ENCODE assay signal across 12 cellular contexts in the genomic region with DNA sequence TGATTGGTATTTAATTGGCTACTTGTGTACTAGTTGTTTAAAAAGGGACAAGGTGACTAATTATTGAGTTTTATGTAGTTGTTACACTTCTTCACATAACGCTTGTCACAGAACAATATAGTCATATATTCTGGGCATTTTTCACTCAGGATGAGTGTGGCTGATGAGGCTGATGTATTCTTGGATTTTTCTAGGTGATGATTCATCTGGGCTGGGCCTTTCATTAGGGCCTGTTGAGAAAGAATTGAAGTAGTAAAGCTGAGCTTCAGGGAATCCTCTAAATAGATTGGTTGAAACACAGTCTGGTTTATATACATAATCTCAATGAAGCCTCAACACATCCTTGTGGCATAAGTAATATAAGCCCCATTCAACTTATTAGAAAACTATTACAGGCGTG.
"Had no signal": no experiment of that assay in that cellular context is flagged by ENCODE, and none has a peak within 500 bp of the region (broad histone marks: within the 10 kb centered on the region; RNA-seq: fewer than 3 reads in every experiment).

No MANE protein-coding gene starts in this region.

- H2AFZ ChIP-seq: parathyroid adenoma had no signal

- H3K27me3 ChIP-seq: transverse colon had no signal

- H3K4me1 ChIP-seq: parathyroid adenoma, transverse colon had no signal

- H3K9ac ChIP-seq: parathyroid adenoma had no signal

- H3K36me3 ChIP-seq: transverse colon, WERI-Rb-1 had no signal

- H3K79me2 ChIP-seq: parathyroid adenoma had no signal

- H3K4me3 ChIP-seq: dorsolateral prefrontal cortex, lung, transverse colon had no signal

- ATAC-seq: stimulated activated naive B cell treated with anti-CD40 and anti-IgM and Interleukin-4, amounts not matched to agents 10 μg/mL and 1 μg/mL and 100 μg/mL, for 72 hours; T-helper 17 cell had no signal

- DNase-seq: activated CD4-positive, alpha-beta T cell treated with anti-CD3 and anti-CD28 coated beads for 48 hours; activated naive CD4-positive, alpha-beta T cell treated with anti-CD3 and anti-CD28 coated beads for 36 hours; dorsolateral prefrontal cortex; endodermal cell; naive B cell; retina; stimulated activated naive B cell treated with anti-CD40 and anti-IgM and Interleukin-4, amounts not matched to agents 10 μg/mL and 1 μg/mL and 100 μg/mL, for 72 hours; T-helper 17 cell; transverse colon; WERI-Rb-1 had no signal

- H3K27ac ChIP-seq: dorsolateral prefrontal cortex, parathyroid adenoma, transverse colon, WERI-Rb-1 had no signal

- H3K9me3 ChIP-seq: transverse colon had no signal
